Comparison of ENCODE assay signal across 8 cellular contexts in the genomic region with DNA sequence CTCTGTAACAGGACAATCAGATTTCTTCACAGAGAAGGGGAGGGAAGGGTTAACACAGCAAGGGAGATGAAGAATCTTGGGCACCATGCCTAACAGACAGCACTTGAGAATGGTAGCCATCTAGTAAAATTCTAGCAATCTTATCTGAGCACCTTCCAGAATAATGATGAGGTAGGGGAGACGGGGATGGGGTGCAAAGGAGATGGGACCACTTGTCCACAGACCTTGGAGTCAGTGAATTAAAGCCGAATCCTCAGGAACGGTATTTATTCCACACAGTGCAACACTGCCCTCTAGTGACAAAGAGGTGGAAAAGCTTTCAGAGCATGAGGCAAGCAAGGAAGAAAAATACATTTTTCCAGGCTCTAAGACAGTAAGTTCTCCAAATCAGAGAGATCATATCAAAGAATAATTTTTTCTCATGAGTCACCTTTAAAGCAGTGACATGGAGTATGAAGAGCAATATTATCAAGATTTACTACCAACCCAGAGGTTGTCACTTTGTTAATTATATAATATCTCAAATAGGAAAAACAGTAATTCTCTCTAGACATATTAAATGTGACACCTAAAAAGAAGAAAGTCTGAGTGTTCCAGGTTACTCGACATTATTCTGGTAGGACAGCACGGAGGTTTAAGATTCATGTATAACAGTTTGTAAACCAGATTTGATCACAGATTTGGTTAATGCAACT. TPM values are rescaled to one million over a fixed set of nuclear protein-coding genes. Genes with fewer than 3 reads are reported as not detected.
A peak's percentile ranks its signal among the peaks of the same experiment; 100 is the strongest.
DNase-seq lines count a peak whose midpoint lies in the region; ATAC-seq and TF ChIP-seq lines count a peak whose summit lies in the region.

No MANE protein-coding gene starts in this region.

- intact Hi-C loops in Right ventricle myocardium inferior (cut with DNase I), result loop anchor here (5.0 to 10.0 kb wide), 3 partner anchors 164 to 331 kb away; no protein-coding TSS in a partner anchor
- intact Hi-C loops in cardiac septum (cut with DNase I), result loop anchor here (10.0 kb wide), 1 partner anchor 241 kb away; a partner anchor contains a TSS
- intact Hi-C loops in activated T-helper 1 cell treated with anti-CD3 and anti-CD28 coated beads, Interleukin-12 subunit alpha, Interleukin-12 subunit beta, Interleukin-2, Interleukin-4 antibody, amounts not matched to agents 30 ng/mL and 10 ng/mL and 1 ng/mL, durations not matched to agents 14 hours and 24 hours and 36 hours (cut with micrococcal nuclease), result loop anchor here (2.0 to 10.0 kb wide), 8 partner anchors 153 to 1031 kb away; a partner anchor contains a TSS

- no peaks in the 10 kb centered on the region for H3K9me3 Mint-ChIP-seq in activated T-helper 1 cell treated with anti-CD3 and anti-CD28 coated beads, Interleukin-12 subunit alpha, Interleukin-12 subunit beta, Interleukin-2, Interleukin-4 antibody, amounts not matched to agents 30 ng/mL and 10 ng/mL and 1 ng/mL, durations not matched to agents 14 hours and 24 hours and 36 hours
- H3K9me3 Mint-ChIP-seq in glutamatergic neuron (ENCODE audit: unreplicated experiment), result no peaks in the 10 kb centered on the region

- H3K36me3 ChIP-seq in parathyroid adenoma (ENCODE audit: control insufficient read depth, insufficient read depth, low read length), result no peaks in the 10 kb centered on the region

- H3K4me3 Mint-ChIP-seq in activated T-helper 1 cell treated with anti-CD3 and anti-CD28 coated beads, Interleukin-12 subunit alpha, Interleukin-12 subunit beta, Interleukin-2, Interleukin-4 antibody, amounts not matched to agents 30 ng/mL and 10 ng/mL and 1 ng/mL, durations not matched to agents 14 hours and 24 hours and 36 hours, result no peak overlapping the region
- no peak overlapping the region for H3K4me3 Mint-ChIP-seq in glutamatergic neuron (ENCODE audit: unreplicated experiment)

- H2AFZ ChIP-seq in parathyroid adenoma, result no peak overlapping the region

- H3K4me1 Mint-ChIP-seq in activated T-helper 1 cell treated with anti-CD3 and anti-CD28 coated beads, Interleukin-12 subunit alpha, Interleukin-12 subunit beta, Interleukin-2, Interleukin-4 antibody, amounts not matched to agents 30 ng/mL and 10 ng/mL and 1 ng/mL, durations not matched to agents 14 hours and 24 hours and 36 hours (ENCODE audit: low read depth), result peaks cover 7% of the 10 kb centered on the region
- peaks cover 3% of the 10 kb centered on the region for H3K4me1 Mint-ChIP-seq in glutamatergic neuron (ENCODE audit: low read depth, unreplicated experiment)

- no peak for DNase-seq in Right ventricle myocardium inferior (ENCODE audit: missing footprints)
- DNase-seq in cardiac septum (ENCODE audit: low spot score), result no peak
- DNase-seq in NCI-H526 (lab: John Stamatoyannopoulos, UW), result peak; percentile 29 to 73
- peak; percentile 26 for DNase-seq in activated T-helper 1 cell treated with anti-CD3 and anti-CD28 coated beads, Interleukin-12 subunit alpha, Interleukin-12 subunit beta, Interleukin-2, Interleukin-4 antibody, amounts not matched to agents 30 ng/mL and 10 ng/mL and 1 ng/mL, durations not matched to agents 14 hours and 24 hours and 36 hours (ENCODE audit: low spot score)
- DNase-seq in glutamatergic neuron, result no peak

- no peaks in the 10 kb centered on the region for H3K27me3 ChIP-seq in parathyroid adenoma (ENCODE audit: control insufficient read depth, insufficient read depth, low read length)

- no peaks in the 10 kb centered on the region for H3K27me3 Mint-ChIP-seq in activated T-helper 1 cell treated with anti-CD3 and anti-CD28 coated beads, Interleukin-12 subunit alpha, Interleukin-12 subunit beta, Interleukin-2, Interleukin-4 antibody, amounts not matched to agents 30 ng/mL and 10 ng/mL and 1 ng/mL, durations not matched to agents 14 hours and 24 hours and 36 hours (ENCODE audit: insufficient read depth)
- no peaks in the 10 kb centered on the region for H3K27me3 Mint-ChIP-seq in glutamatergic neuron (ENCODE audit: unreplicated experiment)

- H3K9me3 ChIP-seq in parathyroid adenoma (ENCODE audit: control insufficient read depth, low read length), result no peaks in the 10 kb centered on the region

- no peak overlapping the region for H3K4me3 ChIP-seq in parathyroid adenoma (ENCODE audit: low read depth, low read length)

- ATAC-seq in Right ventricle myocardium inferior, result peak; percentile 80
- ATAC-seq in HG02973 (IDR thresholded peaks at IDR 0.05; ENCODE audit: unreplicated experiment), result peak; percentile 45
- ATAC-seq in GM21576 (IDR thresholded peaks at IDR 0.05; ENCODE audit: unreplicated experiment), result no peak

- H3K36me3 Mint-ChIP-seq in activated T-helper 1 cell treated with anti-CD3 and anti-CD28 coated beads, Interleukin-12 subunit alpha, Interleukin-12 subunit beta, Interleukin-2, Interleukin-4 antibody, amounts not matched to agents 30 ng/mL and 10 ng/mL and 1 ng/mL, durations not matched to agents 14 hours and 24 hours and 36 hours (ENCODE audit: low read depth), result peaks cover 22% of the 10 kb centered on the region
- H3K36me3 Mint-ChIP-seq in glutamatergic neuron (ENCODE audit: unreplicated experiment), result no peaks in the 10 kb centered on the region

- peak; percentile 92 for TF ChIP-seq CTCF in glutamatergic neuron (IDR thresholded peaks at IDR 0.05; ENCODE audit: partially characterized antibody, unreplicated experiment)
- TF ChIP-seq CTCF in parathyroid adenoma (IDR thresholded peaks at IDR 0.05), result peak; percentile 77

- H3K27ac ChIP-seq in parathyroid adenoma, result no peak overlapping the region

- no peaks in the 10 kb centered on the region for H3K4me1 ChIP-seq in parathyroid adenoma

- no peak overlapping the region for H3K9ac ChIP-seq in parathyroid adenoma

- H3K4me2 ChIP-seq in parathyroid adenoma (ENCODE audit: low read length), result no peak overlapping the region

- H3K79me2 ChIP-seq in parathyroid adenoma, result no peaks in the 10 kb centered on the region

- no peak overlapping the region for H3K27ac Mint-ChIP-seq in activated T-helper 1 cell treated with anti-CD3 and anti-CD28 coated beads, Interleukin-12 subunit alpha, Interleukin-12 subunit beta, Interleukin-2, Interleukin-4 antibody, amounts not matched to agents 30 ng/mL and 10 ng/mL and 1 ng/mL, durations not matched to agents 14 hours and 24 hours and 36 hours
- no peak overlapping the region for H3K27ac Mint-ChIP-seq in glutamatergic neuron (ENCODE audit: unreplicated experiment)

RNA-seq across cellular contexts. Expression of a gene that starts 43.3 kb away (rescaled TPM):
- total RNA-seq in Right ventricle myocardium inferior (16.6 TPM), cardiac septum (2.0 TPM), glutamatergic neuron (ENCODE audit: unreplicated experiment) (14.0 TPM)
- 0.34 and 0.47 TPM in 2 replicates for total RNA-seq in activated T-helper 1 cell treated with anti-CD3 and anti-CD28 coated beads, Interleukin-12 subunit alpha, Interleukin-12 subunit beta, Interleukin-2, Interleukin-4 antibody, amounts not matched to agents 30 ng/mL and 10 ng/mL and 1 ng/mL, durations not matched to agents 14 hours and 24 hours and 36 hours

Comparison
In these comparisons a context has a peak if more than half of its experiments do, and no peak if none do; other contexts are left out.
1. DNase-seq: peak in NCI-H526 (2 of 2) and activated T-helper 1 cell treated with anti-CD3 and anti-CD28 coated beads, Interleukin-12 subunit alpha, Interleukin-12 subunit beta, Interleukin-2, Interleukin-4 antibody, amounts not matched to agents 30 ng/mL and 10 ng/mL and 1 ng/mL, durations not matched to agents 14 hours and 24 hours and 36 hours (single experiment); none in Right ventricle myocardium inferior (single experiment), cardiac septum (single experiment) and glutamatergic neuron (single experiment).